18 cellular contexts compared by ENCODE assay signal in genomic region chr11:130693543-130693942, GRCh38.
"Had no signal": no experiment of that assay in that cellular context is flagged by ENCODE, and none has a peak within 500 bp of the region (broad histone marks: within the 10 kb centered on the region; RNA-seq: fewer than 3 reads in every experiment).

No MANE protein-coding gene starts in this region.

- H3K9me3 ChIP-seq: colonic mucosa, esophagus squamous epithelium, gastrocnemius medialis, heart right ventricle, left lung, lower lobe of right lung had no signal

- H3K27me3 Mint-ChIP-seq: dendritic cell treated with granulocyte-macrophage colony-stimulating factor and Interleukin-4, amounts not matched to agents 40 ng/mL and 50 ng/mL, for 4 days had no signal

- H3K27ac ChIP-seq: colonic mucosa, esophagus squamous epithelium, gastrocnemius medialis, heart right ventricle, left lung, lower lobe of right lung had no signal

- H3K4me1 ChIP-seq: colonic mucosa, esophagus squamous epithelium, gastrocnemius medialis, heart right ventricle, left lung, lower lobe of right lung had no signal

- H3K36me3 ChIP-seq: colonic mucosa, esophagus squamous epithelium, gastrocnemius medialis, heart right ventricle, left lung, lower lobe of right lung had no signal

- H3K27ac Mint-ChIP-seq: dendritic cell treated with granulocyte-macrophage colony-stimulating factor and Interleukin-4, amounts not matched to agents 40 ng/mL and 50 ng/mL, for 4 days had no signal

- H3K27me3 ChIP-seq: colonic mucosa, esophagus squamous epithelium, gastrocnemius medialis, heart right ventricle, left lung had no signal

- H3K4me3 Mint-ChIP-seq: dendritic cell treated with granulocyte-macrophage colony-stimulating factor and Interleukin-4, amounts not matched to agents 40 ng/mL and 50 ng/mL, for 4 days had no signal

- H3K4me3 ChIP-seq: colonic mucosa, esophagus squamous epithelium, gastrocnemius medialis, heart right ventricle, left lung, lower lobe of right lung had no signal

- ATAC-seq: gastrocnemius medialis, heart right ventricle, left cardiac atrium, left lung, left ventricle myocardium superior, lower lobe of right lung had no signal

- DNase-seq: colonic mucosa; cortex of kidney; effector CD8-positive, alpha-beta T cell; esophagus squamous epithelium; foreskin fibroblast; foreskin melanocyte; gastrocnemius medialis; glutamatergic neuron; head of caudate nucleus; heart right ventricle; hippocampal formation; left cardiac atrium; left lung; left ventricle myocardium superior; lower lobe of right lung; mesenchymal stem cell; midbrain had no signal

- H3K9me3 Mint-ChIP-seq: dendritic cell treated with granulocyte-macrophage colony-stimulating factor and Interleukin-4, amounts not matched to agents 40 ng/mL and 50 ng/mL, for 4 days had no signal
